Comparison of ENCODE assay signal across 9 cellular contexts in the genomic region with DNA sequence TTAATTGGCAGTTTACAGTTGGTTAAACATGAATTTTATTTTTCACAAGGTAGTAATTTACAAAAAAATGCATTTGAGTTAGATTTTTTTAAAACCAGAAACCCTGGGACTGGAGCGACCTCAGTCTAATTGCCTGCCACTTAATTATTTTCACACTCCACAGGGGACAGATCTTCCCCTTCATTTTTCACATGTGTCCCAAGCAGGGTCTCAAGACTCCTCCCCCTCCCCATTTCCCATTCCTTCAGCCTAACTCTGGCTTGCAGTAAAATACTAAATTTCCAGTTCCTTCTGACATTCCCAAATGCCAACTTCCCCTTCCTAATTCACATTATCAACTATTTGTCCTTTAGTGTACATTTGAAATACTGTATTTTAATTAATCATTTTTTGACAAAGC. TPM values are rescaled to one million over a fixed set of nuclear protein-coding genes. Genes with fewer than 3 reads are reported as not detected.
DNase-seq lines count a peak whose midpoint lies in the region; ATAC-seq, FAIRE-seq and TF ChIP-seq lines count a peak whose summit lies in the region.
"Had no signal": no experiment of that assay in that cellular context is flagged by ENCODE, and none has a peak within 500 bp of the region (broad histone marks: within the 10 kb centered on the region; RNA-seq: fewer than 3 reads in every experiment).

No MANE protein-coding gene starts in this region.

- H3K9me3 ChIP-seq in SK-N-MC (ENCODE audit: low read depth, low read length) = 0 out of 2 replicates have a peak, but pooled peaks cover 4% of the 10 kb centered on the region
- H3K9me3 ChIP-seq in gastrocnemius medialis = no peaks in the 10 kb centered on the region
- no peaks in the 10 kb centered on the region for H3K9me3 ChIP-seq in small intestine (ENCODE audit: control insufficient read depth, low read depth)

- FAIRE-seq in small intestine (lab: Jason Lieb, UNC) = no peak

- H3K4me1 ChIP-seq in GM23338 (ENCODE audit: insufficient read depth) (peaks cover 15% of the 10 kb centered on the region), gastrocnemius medialis (peaks cover 6 to 20% of the 10 kb centered on the region in 2 donors), small intestine (ENCODE audit: control insufficient read depth in 2 of 2, insufficient read depth in 1 of 2, low read depth in 1 of 2, low read length in 1 of 2) (peaks cover 0 to 4% of the 10 kb centered on the region in 2 donors)

- H3K27ac ChIP-seq in GM23338 (ENCODE audit: low read depth) (peak overlapping the region; percentile 88), SK-N-MC (no peak overlapping the region), gastrocnemius medialis (peak overlapping the region in 3 of 4 donors; percentile 79 to 88 (median 86)), small intestine (ENCODE audit: low read depth in 1 of 2, low read length in 1 of 2) (no peak overlapping the region)

- H4K20me1 ChIP-seq in GM23338 (replicated peaks; ENCODE audit: insufficient read depth) = peaks cover 15% of the 10 kb centered on the region; the same call in 1 of the 2 replicates

- peaks cover 32% of the 10 kb centered on the region for H3K36me3 Mint-ChIP-seq in GM23338 (ENCODE audit: low read depth)

- no peak overlapping the region for H2AFZ ChIP-seq in GM23338

- peaks cover 9% of the 10 kb centered on the region for H3K27me3 Mint-ChIP-seq in GM23338 (ENCODE audit: insufficient read depth, low read depth, poor library complexity)

- H3K27ac Mint-ChIP-seq in GM23338 = peak overlapping the region; percentile 100

- peak overlapping the region; percentile 83 for H3K4me2 ChIP-seq in GM23338

- in situ Hi-C loops in gastrocnemius medialis (cut with MboI; ENCODE audit: low sequenced_read_pairs in 4 of 4) = loop anchor here in 2 of 4 donors (10.0 to 25.0 kb wide), 2 partner anchors 110 to 483 kb away; partner anchors contain the start of genes ZNF273 (in 2 of the 2) and ZNF736 (in 1 of the 2)

- H3K9me3 Mint-ChIP-seq in GM23338 = no peaks in the 10 kb centered on the region

- peaks cover 56% of the 10 kb centered on the region for H3K79me2 ChIP-seq in GM23338 (replicated peaks; ENCODE audit: insufficient read depth)

- intact Hi-C loops in gastrocnemius medialis (cut with DNase I; ENCODE audit: low total_unique reads) = loop anchor here (10.0 kb wide), 2 partner anchors 110 to 480 kb away; partner anchors contain the start of genes ZNF273 and ZNF736

- H3K4me1 Mint-ChIP-seq in GM23338 = peaks cover 22% of the 10 kb centered on the region

- ATAC-seq in GM23338 (0 out of 3 replicates have a peak, but pooled peaks have one; percentile 4), gastrocnemius medialis (no peak)

- H3K4me3 Mint-ChIP-seq in GM23338 = peak overlapping the region; percentile 99

- TF ChIP-seq POLR2A in gastrocnemius medialis (IDR thresholded peaks at IDR 0.05) = no peak

- H3K27me3 ChIP-seq in GM23338 (ENCODE audit: insufficient read depth) (no peaks in the 10 kb centered on the region), gastrocnemius medialis (no peaks in the 10 kb centered on the region), small intestine (ENCODE audit: control insufficient read depth in 2 of 2, insufficient read depth in 2 of 2, low read length in 2 of 2) (no peaks in the 10 kb centered on the region)

- peak; percentile 34 for DNase-seq in GM23338 (ENCODE audit: low spot score)
- DNase-seq in SK-N-MC (ENCODE audit: low read depth, low spot score) = no peak
- DNase-seq in fibroblast of villous mesenchyme (ENCODE audit: low read depth) = no peak
- DNase-seq in gastrocnemius medialis = no peak
- no peak for DNase-seq in small intestine
- no peak for DNase-seq in stimulated activated CD4-positive, alpha-beta T cell treated with anti-CD3 and anti-CD28 coated beads, Interleukin-2, amount 100 ng/mL, for 24 hours
- DNase-seq in NK-92 treated with Interleukin-12 subunit alpha and Interleukin-12 subunit beta, amount 100 ng/mL, for 24 hours (lab: John Stamatoyannopoulos, UW) = no peak
- DNase-seq in iPS-NIHi11 (ENCODE audit: low spot score) = no peak
- DNase-seq: hippocampal formation had no signal

- H3K36me3 ChIP-seq in GM23338 (ENCODE audit: insufficient read depth) (0 out of 2 replicates have a peak, but pooled peaks cover 6% of the 10 kb centered on the region), SK-N-MC (ENCODE audit: insufficient read depth, low read length) (peaks cover 38% of the 10 kb centered on the region), gastrocnemius medialis (peaks cover 0 to 14% of the 10 kb centered on the region in 2 donors), small intestine (ENCODE audit: control insufficient read depth in 2 of 2, insufficient read depth in 2 of 2, low read length in 2 of 2) (peaks cover 0 to 2% of the 10 kb centered on the region in 2 donors)

- H3K4me3 ChIP-seq in GM23338 (peak overlapping the region; percentile 82), SK-N-MC (peak overlapping the region; percentile 90), fibroblast of villous mesenchyme (ENCODE audit: low read depth, low read length) (peak overlapping the region; percentile 82), gastrocnemius medialis (peak overlapping the region; percentile 59 to 97 (median 71)), small intestine (ENCODE audit: low read depth in 1 of 2, low read length in 2 of 2) (no peak overlapping the region)

- WGBS in small intestine, 3 donors = 9 to 25% (median 11%) methylated on average over 1 of the region's 1 CpG

- H3K9ac ChIP-seq in SK-N-MC (ENCODE audit: insufficient read length) = peak overlapping the region; percentile 92

- TF ChIP-seq CTCF in GM23338 (conservative IDR thresholded peaks at IDR 0.05; ENCODE audit: low read depth in 2 of 2) (no peak), fibroblast of villous mesenchyme (IDR thresholded peaks at IDR 0.05; ENCODE audit: insufficient read depth, low read depth, low read length) (no peak), gastrocnemius medialis (IDR thresholded peaks at IDR 0.05 in 4 of 5, conservative IDR thresholded peaks at IDR 0.05 in 1 of 5) (no peak)

- H3K9me2 ChIP-seq in GM23338 (ENCODE audit: insufficient read depth) = no peaks in the 10 kb centered on the region

- no peaks in the 10 kb centered on the region for H3F3A ChIP-seq in GM23338 (replicated peaks; ENCODE audit: low read depth)

TF ChIP-seq in GM23338, 12 proteins besides CTCF, POLR2A, EP300 and RAD21 (continues in another document):
- TF ChIP-seq CREB1 (CRISPR knock-in tag; IDR thresholded peaks at IDR 0.05; ENCODE audit: low read depth) (no peak), ZNF114 (CRISPR knock-in tag; IDR thresholded peaks at IDR 0.05) (no peak), POLR2AphosphoS5 (IDR thresholded peaks at IDR 0.05; ENCODE audit: low read depth) (no peak), ZNF331 (CRISPR knock-in tag; IDR thresholded peaks at IDR 0.05; ENCODE audit: low read depth) (no peak), NANOG (IDR thresholded peaks at IDR 0.05; ENCODE audit: borderline replicate concordance) (no peak), STAT1 (IDR thresholded peaks at IDR 0.05; ENCODE audit: unreplicated experiment) (no peak), ETS1 (IDR thresholded peaks at IDR 0.05) (no peak)

RNA-seq across cellular contexts. Expression of gene ZNF138, which starts 0.9 kb away (rescaled TPM):
- 64.7 and 68.4 TPM in 2 replicates for total RNA-seq in GM23338 (2014; rRNA removed; shearing (Covaris generic))
- 38.7 and 48.7 TPM in 2 replicates for polyA plus RNA-seq in GM23338 (2016; fragmentation: Nextera tagmentation; extraction: Ambion mirVana)
- 3.2 and 3.9 TPM in 2 replicates for total RNA-seq in fibroblast of villous mesenchyme
- 10 to 100 TPM in 1 of 4 donors, 1 to 10 TPM in 3; 4.5 to 11.6 (median 6.8) TPM for total RNA-seq in gastrocnemius medialis
- 1 to 10 TPM; 3.2 to 4.0 (median 3.7) TPM for polyA plus RNA-seq in small intestine

Comparison
In these comparisons a context has a peak if more than half of its experiments do, and no peak if none do; other contexts are left out.
1. H3K27ac ChIP-seq: peak in GM23338 (single experiment) and gastrocnemius medialis (3 of 4); none in SK-N-MC (single experiment) and small intestine (0 of 2).
2. H3K4me3 ChIP-seq: peak in GM23338 (single experiment), SK-N-MC (single experiment), fibroblast of villous mesenchyme (single experiment) and gastrocnemius medialis (4 of 4); none in small intestine (0 of 2).